In the genomic region with DNA sequence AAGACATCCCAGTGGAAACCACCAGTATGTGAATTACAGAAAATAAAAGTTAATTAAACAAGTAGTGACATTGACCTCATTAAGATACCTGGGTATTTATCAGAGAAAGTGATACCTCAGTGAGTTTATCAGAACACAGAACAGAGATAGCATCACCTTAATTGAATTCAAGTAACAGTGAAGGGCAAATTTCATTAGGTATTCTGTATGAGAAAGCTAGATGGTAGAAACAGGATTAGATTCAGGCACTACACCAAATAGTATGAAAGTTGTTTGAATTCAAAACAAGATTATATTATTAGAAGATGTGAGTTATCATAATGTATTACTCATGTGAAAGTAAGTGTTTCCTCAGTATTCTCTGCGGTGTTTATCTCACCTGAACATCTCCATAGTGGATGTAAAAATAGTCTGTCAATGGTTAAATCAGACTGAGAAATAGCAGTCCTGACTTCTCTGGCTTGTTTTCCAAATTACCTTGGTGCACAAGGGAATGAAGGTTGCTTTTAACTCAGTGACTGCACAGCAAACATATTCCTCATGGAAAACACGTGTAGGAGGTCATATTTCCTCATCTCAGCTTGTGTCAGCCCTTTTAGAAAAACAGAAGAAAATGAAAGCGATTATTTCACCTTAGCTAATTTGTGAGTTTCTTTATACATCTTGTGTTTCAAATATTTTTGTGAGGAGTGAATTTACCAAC, we compare ENCODE assay signal across 2 cellular contexts.
TF ChIP-seq lines count a peak whose summit lies in the region.

No MANE protein-coding gene starts in this region.

TF ChIP-seq in endothelial cell of umbilical vein, 7 proteins besides CTCF, POLR2A, EP300 and RAD21 (continued from another document):
- TF ChIP-seq GATA2 (IDR thresholded peaks at IDR 0.05; ENCODE audit: insufficient read depth, insufficient read length, low read depth, low read length), result no peak

TF ChIP-seq in neural cell, 6 proteins besides CTCF, POLR2A, EP300 and RAD21 (continued from another document):
- TF ChIP-seq, protein P1, sequence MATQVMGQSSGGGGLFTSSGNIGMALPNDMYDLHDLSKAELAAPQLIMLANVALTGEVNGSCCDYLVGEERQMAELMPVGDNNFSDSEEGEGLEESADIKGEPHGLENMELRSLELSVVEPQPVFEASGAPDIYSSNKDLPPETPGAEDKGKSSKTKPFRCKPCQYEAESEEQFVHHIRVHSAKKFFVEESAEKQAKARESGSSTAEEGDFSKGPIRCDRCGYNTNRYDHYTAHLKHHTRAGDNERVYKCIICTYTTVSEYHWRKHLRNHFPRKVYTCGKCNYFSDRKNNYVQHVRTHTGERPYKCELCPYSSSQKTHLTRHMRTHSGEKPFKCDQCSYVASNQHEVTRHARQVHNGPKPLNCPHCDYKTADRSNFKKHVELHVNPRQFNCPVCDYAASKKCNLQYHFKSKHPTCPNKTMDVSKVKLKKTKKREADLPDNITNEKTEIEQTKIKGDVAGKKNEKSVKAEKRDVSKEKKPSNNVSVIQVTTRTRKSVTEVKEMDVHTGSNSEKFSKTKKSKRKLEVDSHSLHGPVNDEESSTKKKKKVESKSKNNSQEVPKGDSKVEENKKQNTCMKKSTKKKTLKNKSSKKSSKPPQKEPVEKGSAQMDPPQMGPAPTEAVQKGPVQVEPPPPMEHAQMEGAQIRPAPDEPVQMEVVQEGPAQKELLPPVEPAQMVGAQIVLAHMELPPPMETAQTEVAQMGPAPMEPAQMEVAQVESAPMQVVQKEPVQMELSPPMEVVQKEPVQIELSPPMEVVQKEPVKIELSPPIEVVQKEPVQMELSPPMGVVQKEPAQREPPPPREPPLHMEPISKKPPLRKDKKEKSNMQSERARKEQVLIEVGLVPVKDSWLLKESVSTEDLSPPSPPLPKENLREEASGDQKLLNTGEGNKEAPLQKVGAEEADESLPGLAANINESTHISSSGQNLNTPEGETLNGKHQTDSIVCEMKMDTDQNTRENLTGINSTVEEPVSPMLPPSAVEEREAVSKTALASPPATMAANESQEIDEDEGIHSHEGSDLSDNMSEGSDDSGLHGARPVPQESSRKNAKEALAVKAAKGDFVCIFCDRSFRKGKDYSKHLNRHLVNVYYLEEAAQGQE (IDR thresholded peaks at IDR 0.05; ENCODE audit: borderline replicate concordance), result peak; percentile 98
- peak; percentile 54 for TF ChIP-seq MXI1 (conservative IDR thresholded peaks at IDR 0.05; ENCODE audit: poor library complexity, severe bottlenecking)
- TF ChIP-seq EZH2 (IDR thresholded peaks at IDR 0.05; ENCODE audit: borderline replicate concordance, insufficient read depth, low read length, poor library complexity, severe bottlenecking), result no peak
- no peak for TF ChIP-seq SMC3 (conservative IDR thresholded peaks at IDR 0.05; ENCODE audit: poor library complexity)
- TF ChIP-seq POLR2AphosphoS5 (IDR thresholded peaks at IDR 0.05), result peak; percentile 62
TF ChIP-seq in neural cell: peak in this region for 3.
